Comparison of ENCODE assay signal across 8 cellular contexts in genomic region chr15:29668120-29668602, GRCh38.
DNase-seq lines count a peak whose midpoint lies in the region; ATAC-seq and TF ChIP-seq lines count a peak whose summit lies in the region.

No MANE protein-coding gene starts in this region.

- H3K9ac ChIP-seq in NT2/D1 (ENCODE audit: insufficient read length, low read depth), result no peak overlapping the region

- DNase-seq in ELR (ENCODE audit: low read depth) (peak; percentile 88), NT2/D1 (ENCODE audit: low read depth, low spot score) (peak; percentile 51), body of pancreas (peak; percentile 88 to 93 (median 92)), iPS DF 4.7 (ENCODE audit: extremely low read depth, low spot score) (peak; percentile 76), smooth muscle cell of the brain vasculature (ENCODE audit: low read depth, low spot score) (peak; percentile 67)

- TF ChIP-seq CTCF in body of pancreas (IDR thresholded peaks at IDR 0.05), result peak; percentile 84 to 99 (median 97)

- ATAC-seq in HG02973 (IDR thresholded peaks at IDR 0.05; ENCODE audit: unreplicated experiment) (peak; percentile 51), body of pancreas (peak; percentile 84), HG03175 (IDR thresholded peaks at IDR 0.05; ENCODE audit: unreplicated experiment) (no peak), GM19328 (IDR thresholded peaks at IDR 0.05; ENCODE audit: unreplicated experiment) (no peak)

- H3K36me3 ChIP-seq in NT2/D1 (ENCODE audit: insufficient read depth, insufficient read length, low read length) (no peaks in the 10 kb centered on the region), body of pancreas (replicated peaks in 1 of 2; ENCODE audit: insufficient read depth in 1 of 2, low read depth in 2 of 2) (no peaks in the 10 kb centered on the region)

- intact Hi-C loops in body of pancreas (cut with DNase I), result no loop called here

- no peaks in the 10 kb centered on the region for H3K4me1 ChIP-seq in NT2/D1 (ENCODE audit: insufficient read depth, insufficient read length)
- peaks cover 38% of the 10 kb centered on the region for H3K4me1 ChIP-seq in body of pancreas

- H3K4me3 ChIP-seq in NT2/D1 (ENCODE audit: insufficient read length, low read depth), result no peak overlapping the region
- H3K4me3 ChIP-seq in body of pancreas, result no peak overlapping the region

- WGBS in body of pancreas, 2 donors, result 32 to 36% methylated on average over 15 of the region's 15 CpGs

- H3K27ac ChIP-seq in body of pancreas, result peak overlapping the region in 1 of 4 donors; percentile 27

- no peaks in the 10 kb centered on the region for H3K27me3 ChIP-seq in NT2/D1 (ENCODE audit: insufficient read depth, insufficient read length)
- H3K27me3 ChIP-seq in body of pancreas, result no peaks in the 10 kb centered on the region

- H3K9me3 ChIP-seq in NT2/D1 (ENCODE audit: insufficient read depth, low read length) (no peaks in the 10 kb centered on the region), body of pancreas (no peaks in the 10 kb centered on the region)

- TF ChIP-seq POLR2A in body of pancreas (IDR thresholded peaks at IDR 0.05), result no peak

Comparison
In these comparisons a context has a peak if more than half of its experiments do, and no peak if none do; other contexts are left out.
1. ATAC-seq: peak in HG02973 (single experiment) and body of pancreas (single experiment); none in HG03175 (single experiment) and GM19328 (single experiment).
2. Peak in every context shown above with its lines, with median percentiles within 50 percentile points of each other: DNase-seq.